7 cellular contexts compared by ENCODE assay signal in the genomic region with DNA sequence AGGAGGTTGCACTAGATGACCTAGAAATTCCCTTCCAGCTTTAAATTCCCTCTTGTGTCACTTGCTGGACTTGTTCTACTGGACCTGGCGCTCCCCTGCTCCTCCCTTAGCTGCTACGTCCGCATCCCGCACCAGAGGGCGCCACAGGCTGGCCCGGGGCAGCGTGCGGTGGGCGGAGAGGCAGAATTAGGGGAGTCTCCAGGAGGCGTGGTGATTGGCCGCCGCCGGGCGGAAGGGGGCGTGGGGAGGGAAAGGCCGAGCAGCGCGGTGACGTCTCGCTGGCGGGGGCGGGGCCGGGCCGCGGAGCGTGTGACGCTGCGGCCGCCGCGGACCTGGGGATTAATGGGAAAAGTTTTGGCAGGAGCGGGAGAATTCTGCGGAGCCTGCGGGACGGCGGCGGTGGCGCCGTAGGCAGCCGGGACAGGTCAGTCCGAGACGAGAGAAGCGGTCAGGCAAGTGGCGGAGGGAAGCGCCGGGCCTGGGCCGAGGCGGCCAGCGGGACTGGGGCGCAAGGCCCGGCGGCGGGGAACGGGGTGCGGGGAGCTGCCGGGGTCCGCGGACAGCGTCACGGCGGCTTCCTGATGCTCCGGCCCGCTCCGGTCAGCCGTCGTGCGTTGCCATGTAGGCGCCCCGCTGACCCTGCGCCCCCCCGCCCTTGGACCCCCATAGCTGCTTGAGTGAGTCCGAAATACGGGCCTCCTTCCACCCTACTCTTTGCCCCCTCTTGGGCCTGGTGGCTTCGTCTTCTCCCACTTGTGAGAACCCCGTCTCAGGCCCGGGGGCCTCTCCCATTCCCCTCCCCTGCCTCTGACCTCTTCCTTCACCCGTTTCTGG. TPM values are rescaled to one million over a fixed set of nuclear protein-coding genes. Genes with fewer than 3 reads are reported as not detected.
DNase-seq lines count a peak whose midpoint lies in the region; ATAC-seq lines count a peak whose summit lies in the region.

A gene (plus strand): TSS at position 301 of the 834 bp plus-strand sequence. CDS start 68,530 bp downstream, outside the sequence.

- DNase-seq in NCI-H2029 treated with DMSO at 0.1 percent for 48 hours (lab: John Stamatoyannopoulos, UW) (peak; percentile 84), T-helper 9 cell (peak; percentile 98), astrocyte of the hippocampus (ENCODE audit: low read depth, low spot score) (peak; percentile 99), hypothalamus (lab: John Stamatoyannopoulos, UW) (peak; percentile 55 to 99 (median 96)), sciatic nerve (ENCODE audit: low spot score) (peak; percentile 99)

- intact Hi-C loops in sciatic nerve (cut with DNase I): loop anchor here (2.0 kb wide), 1 partner anchor 104 kb away; no protein-coding TSS in a partner anchor

- ATAC-seq in GM18508 (IDR thresholded peaks at IDR 0.05; ENCODE audit: insufficient read depth, unreplicated experiment): peak; percentile 67
- peak; percentile 92 for ATAC-seq in HG03025 (IDR thresholded peaks at IDR 0.05; ENCODE audit: low FRiP score, unreplicated experiment)
- peak; percentile 99 for ATAC-seq in sciatic nerve

RNA-seq across cellular contexts. Expression of the gene that starts here (rescaled TPM):
- total RNA-seq in sciatic nerve: 26.7 TPM

Comparison
In these comparisons a context has a peak if more than half of its experiments do, and no peak if none do; other contexts are left out.
1. Peak in every context shown above with its lines: DNase-seq and ATAC-seq.